In the genomic region with DNA sequence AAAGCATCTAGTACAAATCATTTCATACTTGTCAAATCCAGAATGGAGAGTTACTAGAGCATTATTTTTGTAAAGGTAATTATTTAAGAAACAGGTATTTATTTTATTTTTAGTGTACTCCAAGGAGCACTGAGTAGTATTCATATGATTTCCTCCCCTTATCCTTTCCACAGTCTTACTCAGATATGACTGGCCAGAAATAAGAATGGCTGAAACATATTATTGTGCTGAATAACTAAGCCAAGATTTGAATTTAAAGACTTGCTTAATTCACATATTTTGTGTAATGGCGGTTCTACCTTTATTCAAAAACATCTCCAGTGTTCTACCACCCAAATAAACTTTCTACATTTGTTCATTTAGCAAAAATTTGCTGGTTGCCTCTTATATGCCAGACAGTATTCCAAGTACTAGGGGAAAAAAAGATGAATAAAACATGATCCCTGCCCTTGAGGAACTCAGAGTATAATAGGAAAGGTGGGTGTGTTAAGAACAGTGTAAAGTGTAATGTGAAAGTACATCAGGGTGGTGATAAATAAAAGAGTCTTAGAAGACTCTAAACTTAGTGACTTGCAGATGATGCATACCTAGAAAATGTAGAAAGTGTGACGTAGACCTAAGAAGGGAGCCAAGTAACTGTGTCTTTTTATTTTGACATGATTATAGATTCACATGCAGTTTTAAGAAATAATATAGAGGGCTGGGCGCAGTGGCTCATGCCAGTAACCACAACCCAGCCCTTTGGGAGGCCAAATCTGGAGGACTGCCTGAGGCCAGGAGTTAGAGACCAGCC, we compare ENCODE assay signal across 1 cellular context.
TF ChIP-seq lines count a peak whose summit lies in the region.

No MANE protein-coding gene starts in this region.

TF ChIP-seq in IMR-90, 13 proteins besides CTCF, POLR2A, EP300 and RAD21 (continued from another document):
- TF ChIP-seq, protein P1, sequence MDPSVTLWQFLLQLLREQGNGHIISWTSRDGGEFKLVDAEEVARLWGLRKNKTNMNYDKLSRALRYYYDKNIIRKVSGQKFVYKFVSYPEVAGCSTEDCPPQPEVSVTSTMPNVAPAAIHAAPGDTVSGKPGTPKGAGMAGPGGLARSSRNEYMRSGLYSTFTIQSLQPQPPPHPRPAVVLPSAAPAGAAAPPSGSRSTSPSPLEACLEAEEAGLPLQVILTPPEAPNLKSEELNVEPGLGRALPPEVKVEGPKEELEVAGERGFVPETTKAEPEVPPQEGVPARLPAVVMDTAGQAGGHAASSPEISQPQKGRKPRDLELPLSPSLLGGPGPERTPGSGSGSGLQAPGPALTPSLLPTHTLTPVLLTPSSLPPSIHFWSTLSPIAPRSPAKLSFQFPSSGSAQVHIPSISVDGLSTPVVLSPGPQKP (IDR thresholded peaks at IDR 0.05; ENCODE audit: borderline replicate concordance, low read depth, low read length) = no peak
- TF ChIP-seq CEBPB (IDR thresholded peaks at IDR 0.05; ENCODE audit: low read depth, low read length) (no peak), MAFK (IDR thresholded peaks at IDR 0.05; ENCODE audit: low read depth, low read length) (no peak)
